In the genomic region with DNA sequence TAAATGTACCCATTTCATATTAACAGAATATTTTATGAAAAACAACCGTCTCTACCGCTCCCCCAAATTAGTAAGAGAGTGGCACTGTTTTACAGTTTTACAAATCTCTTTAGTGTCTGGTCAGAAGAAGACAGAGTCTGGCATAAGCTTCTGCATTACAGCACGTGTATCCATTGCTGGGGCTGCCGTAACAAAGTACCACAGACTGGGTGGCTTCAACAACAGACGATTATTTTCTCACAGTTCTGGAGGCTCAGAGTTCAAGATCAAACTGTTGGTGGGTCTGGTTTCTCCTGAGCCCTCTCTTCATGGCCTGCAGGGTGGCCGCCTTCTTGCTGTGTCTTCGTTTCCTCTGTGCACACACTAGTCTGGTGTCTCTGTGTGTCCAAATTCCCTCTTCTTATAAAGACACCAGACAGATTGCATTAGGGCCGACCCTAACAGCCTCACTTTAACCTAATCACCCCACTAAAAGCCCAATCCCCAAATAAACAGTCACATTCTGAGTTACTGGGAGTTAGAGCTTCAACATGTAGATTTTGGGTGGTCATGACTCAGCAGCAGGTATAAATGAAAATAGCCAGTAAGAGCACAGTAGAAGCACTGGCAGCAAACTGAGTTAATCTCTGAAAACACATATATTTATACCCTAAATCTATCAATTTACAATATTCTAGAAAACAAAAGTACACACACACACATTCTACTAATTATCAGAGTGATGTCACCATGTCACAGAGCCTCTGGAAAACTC, we compare ENCODE assay signal across 1 cellular context.
TF ChIP-seq lines count a peak whose summit lies in the region.

No MANE protein-coding gene starts in this region.

TF ChIP-seq in GM23338, 12 proteins besides CTCF, POLR2A, EP300 and RAD21 (continued from another document):
- TF ChIP-seq, protein P1, sequence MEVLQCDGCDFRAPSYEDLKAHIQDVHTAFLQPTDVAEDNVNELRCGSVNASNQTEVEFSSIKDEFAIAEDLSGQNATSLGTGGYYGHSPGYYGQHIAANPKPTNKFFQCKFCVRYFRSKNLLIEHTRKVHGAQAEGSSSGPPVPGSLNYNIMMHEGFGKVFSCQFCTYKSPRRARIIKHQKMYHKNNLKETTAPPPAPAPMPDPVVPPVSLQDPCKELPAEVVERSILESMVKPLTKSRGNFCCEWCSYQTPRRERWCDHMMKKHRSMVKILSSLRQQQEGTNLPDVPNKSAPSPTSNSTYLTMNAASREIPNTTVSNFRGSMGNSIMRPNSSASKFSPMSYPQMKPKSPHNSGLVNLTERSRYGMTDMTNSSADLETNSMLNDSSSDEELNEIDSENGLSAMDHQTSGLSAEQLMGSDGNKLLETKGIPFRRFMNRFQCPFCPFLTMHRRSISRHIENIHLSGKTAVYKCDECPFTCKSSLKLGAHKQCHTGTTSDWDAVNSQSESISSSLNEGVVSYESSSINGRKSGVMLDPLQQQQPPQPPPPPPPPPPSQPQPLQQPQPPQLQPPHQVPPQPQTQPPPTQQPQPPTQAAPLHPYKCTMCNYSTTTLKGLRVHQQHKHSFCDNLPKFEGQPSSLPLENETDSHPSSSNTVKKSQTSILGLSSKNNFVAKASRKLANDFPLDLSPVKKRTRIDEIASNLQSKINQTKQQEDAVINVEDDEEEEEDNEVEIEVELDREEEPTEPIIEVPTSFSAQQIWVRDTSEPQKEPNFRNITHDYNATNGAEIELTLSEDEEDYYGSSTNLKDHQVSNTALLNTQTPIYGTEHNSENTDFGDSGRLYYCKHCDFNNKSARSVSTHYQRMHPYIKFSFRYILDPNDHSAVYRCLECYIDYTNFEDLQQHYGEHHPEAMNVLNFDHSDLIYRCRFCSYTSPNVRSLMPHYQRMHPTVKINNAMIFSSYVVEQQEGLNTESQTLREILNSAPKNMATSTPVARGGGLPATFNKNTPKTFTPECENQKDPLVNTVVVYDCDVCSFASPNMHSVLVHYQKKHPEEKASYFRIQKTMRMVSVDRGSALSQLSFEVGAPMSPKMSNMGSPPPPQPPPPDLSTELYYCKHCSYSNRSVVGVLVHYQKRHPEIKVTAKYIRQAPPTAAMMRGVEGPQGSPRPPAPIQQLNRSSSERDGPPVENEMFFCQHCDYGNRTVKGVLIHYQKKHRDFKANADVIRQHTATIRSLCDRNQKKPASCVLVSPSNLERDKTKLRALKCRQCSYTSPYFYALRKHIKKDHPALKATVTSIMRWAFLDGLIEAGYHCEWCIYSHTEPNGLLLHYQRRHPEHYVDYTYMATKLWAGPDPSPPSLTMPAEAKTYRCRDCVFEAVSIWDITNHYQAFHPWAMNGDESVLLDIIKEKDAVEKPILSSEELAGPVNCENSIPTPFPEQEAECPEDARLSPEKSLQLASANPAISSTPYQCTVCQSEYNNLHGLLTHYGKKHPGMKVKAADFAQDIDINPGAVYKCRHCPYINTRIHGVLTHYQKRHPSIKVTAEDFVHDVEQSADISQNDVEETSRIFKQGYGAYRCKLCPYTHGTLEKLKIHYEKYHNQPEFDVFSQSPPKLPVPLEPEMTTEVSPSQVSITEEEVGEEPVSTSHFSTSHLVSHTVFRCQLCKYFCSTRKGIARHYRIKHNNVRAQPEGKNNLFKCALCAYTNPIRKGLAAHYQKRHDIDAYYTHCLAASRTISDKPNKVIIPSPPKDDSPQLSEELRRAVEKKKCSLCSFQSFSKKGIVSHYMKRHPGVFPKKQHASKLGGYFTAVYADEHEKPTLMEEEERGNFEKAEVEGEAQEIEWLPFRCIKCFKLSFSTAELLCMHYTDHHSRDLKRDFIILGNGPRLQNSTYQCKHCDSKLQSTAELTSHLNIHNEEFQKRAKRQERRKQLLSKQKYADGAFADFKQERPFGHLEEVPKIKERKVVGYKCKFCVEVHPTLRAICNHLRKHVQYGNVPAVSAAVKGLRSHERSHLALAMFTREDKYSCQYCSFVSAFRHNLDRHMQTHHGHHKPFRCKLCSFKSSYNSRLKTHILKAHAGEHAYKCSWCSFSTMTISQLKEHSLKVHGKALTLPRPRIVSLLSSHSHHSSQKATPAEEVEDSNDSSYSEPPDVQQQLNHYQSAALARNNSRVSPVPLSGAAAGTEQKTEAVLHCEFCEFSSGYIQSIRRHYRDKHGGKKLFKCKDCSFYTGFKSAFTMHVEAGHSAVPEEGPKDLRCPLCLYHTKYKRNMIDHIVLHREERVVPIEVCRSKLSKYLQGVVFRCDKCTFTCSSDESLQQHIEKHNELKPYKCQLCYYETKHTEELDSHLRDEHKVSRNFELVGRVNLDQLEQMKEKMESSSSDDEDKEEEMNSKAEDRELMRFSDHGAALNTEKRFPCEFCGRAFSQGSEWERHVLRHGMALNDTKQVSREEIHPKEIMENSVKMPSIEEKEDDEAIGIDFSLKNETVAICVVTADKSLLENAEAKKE (CRISPR knock-in tag; IDR thresholded peaks at IDR 0.05) = no peak
- no peak for TF ChIP-seq REST (IDR thresholded peaks at IDR 0.05; ENCODE audit: unreplicated experiment)
- no peak for TF ChIP-seq CREB1 (CRISPR knock-in tag; IDR thresholded peaks at IDR 0.05; ENCODE audit: low read depth)
- no peak for TF ChIP-seq EZH2phosphoT487 (IDR thresholded peaks at IDR 0.05; ENCODE audit: unreplicated experiment)
- TF ChIP-seq POLR2AphosphoS5 (IDR thresholded peaks at IDR 0.05; ENCODE audit: low read depth) = no peak
- TF ChIP-seq STAT1 (IDR thresholded peaks at IDR 0.05; ENCODE audit: unreplicated experiment) = no peak
- no peak for TF ChIP-seq ZNF114 (CRISPR knock-in tag; IDR thresholded peaks at IDR 0.05)
- no peak for TF ChIP-seq JUNB (IDR thresholded peaks at IDR 0.05; ENCODE audit: unreplicated experiment)
